8 cellular contexts compared by ENCODE assay signal in the genomic region with DNA sequence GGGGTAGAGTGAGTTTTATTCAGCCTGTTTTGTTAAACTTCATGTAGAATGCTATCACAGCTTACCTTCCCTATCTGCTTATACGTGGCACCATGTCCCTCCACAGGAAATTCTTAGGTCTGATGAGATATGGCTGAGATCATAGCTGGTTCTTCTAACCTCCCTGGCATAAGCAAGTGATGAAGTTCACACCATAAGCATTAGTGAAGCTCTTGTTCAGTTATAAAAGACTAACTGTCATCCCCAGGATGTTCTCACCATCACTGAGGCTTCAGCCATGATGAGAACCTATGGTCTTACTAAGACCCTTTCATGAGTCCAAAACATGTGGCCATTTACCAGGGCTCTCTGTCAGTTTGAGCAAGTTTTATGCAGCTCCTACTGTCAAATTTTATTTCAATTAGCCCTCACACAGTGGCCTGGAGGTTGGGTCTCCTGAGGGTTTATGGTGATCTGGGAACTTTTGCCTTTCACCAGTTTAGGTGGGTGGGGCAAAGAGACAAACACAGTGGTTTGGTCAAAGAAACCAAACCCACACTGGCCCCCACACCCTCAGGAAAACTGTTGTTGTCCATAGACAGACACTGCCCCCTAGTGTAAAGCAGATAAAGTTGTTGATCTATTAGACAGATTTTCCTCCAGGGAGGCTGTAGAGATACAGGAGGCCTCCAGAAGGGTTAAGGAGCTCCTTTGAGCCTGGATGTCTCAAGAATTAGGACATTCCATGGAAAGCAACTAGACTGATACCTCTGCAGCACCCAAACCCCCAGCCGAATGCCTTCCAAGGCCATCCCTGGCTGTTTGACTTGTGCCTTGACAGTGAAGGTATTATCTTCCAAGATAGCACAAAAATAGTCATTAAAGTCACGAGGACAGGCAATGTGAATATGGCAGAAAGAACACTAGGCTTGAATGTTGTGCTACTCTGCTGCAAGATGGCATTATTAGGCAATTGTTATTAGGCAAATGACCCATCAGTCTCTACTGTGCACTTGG. TPM values are rescaled to one million over a fixed set of nuclear protein-coding genes. Genes with fewer than 3 reads are reported as not detected.
DNase-seq lines count a peak whose midpoint lies in the region; ATAC-seq, FAIRE-seq and TF ChIP-seq lines count a peak whose summit lies in the region.

No MANE protein-coding gene starts in this region.

- H2AK5ac ChIP-seq in H1 (ENCODE audit: low read depth, low read length) (no peak overlapping the region), mesenchymal stem cell (ENCODE audit: low read length, severe bottlenecking) (no peak overlapping the region)

- 67% methylated on average over 3 of the region's 3 CpGs; no CpG with 5 or more reads in 1 of the 2 experiments for WGBS in H1 (ENCODE audit: extremely low coverage in 1 of 2, insufficient coverage in 1 of 2, insufficient read length in 1 of 2, insufficient replicate concordance in 2 of 2, low coverage in 1 of 2, low lambda C conversion rate in 2 of 2, missing lambda C conversion rate in 1 of 2), 2 experiments
- WGBS in mesenchymal stem cell: 73% methylated on average over 3 of the region's 3 CpGs

- no peak overlapping the region for H3K27ac ChIP-seq in H1 (ENCODE audit: low read depth, low read length)
- no peak overlapping the region for H3K27ac ChIP-seq in mesenchymal stem cell (ENCODE audit: low read length, poor library complexity, severe bottlenecking)

- H3K4me3 ChIP-seq in H1 (ENCODE audit: extremely low read depth in 1 of 4, insufficient read depth in 2 of 4, low read depth in 3 of 4, low read length in 4 of 4) (no peak overlapping the region), mesenchymal stem cell (ENCODE audit: insufficient read depth in 1 of 2, low read depth in 1 of 2, low read length in 2 of 2) (no peak overlapping the region)

- FAIRE-seq in H1 (lab: Jason Lieb, UNC): peak; percentile 86

- POLR2A ChIA-PET in H1 (lab: Charles Lee; ENCODE audit: partially characterized antibody): interaction anchor here (0.8 kb wide), 1 partner anchor 11 kb away, joined by 3 read pairs; no protein-coding TSS in a partner anchor

- H3K4ac ChIP-seq in H1 (replicated peaks; ENCODE audit: insufficient read length, low read depth, low read length) (no peak overlapping the region), mesenchymal stem cell (ENCODE audit: low read depth in 1 of 2, low read length in 2 of 2) (no peak overlapping the region)

- H2BK20ac ChIP-seq in H1 (ENCODE audit: low read length): no peak overlapping the region

- H4K5ac ChIP-seq in H1 (ENCODE audit: insufficient read length, low read depth, low read length): no peak overlapping the region

- no peak for ATAC-seq in HG02970 (IDR thresholded peaks at IDR 0.05; ENCODE audit: low FRiP score, unreplicated experiment)

- peak; percentile 24 to 28 for DNase-seq in activated T-cell treated with anti-CD3 and anti-CD28 coated beads, Interleukin-2, amount 50 U/mL, for 48 hours
- no peak for DNase-seq in activated T-cell treated with anti-CD3 and anti-CD28 coated beads for 4 hours
- peak; percentile 55 for DNase-seq in HT-29 (ENCODE audit: low spot score)
- DNase-seq in RPMI7951 (ENCODE audit: low read depth): peak; percentile 52
- DNase-seq in H1 (ENCODE audit: low read depth in 1 of 2, low spot score in 2 of 2): no peak
- peak; percentile 57 for DNase-seq in mesenchymal stem cell
- DNase-seq in stimulated activated CD4-positive, alpha-beta T cell treated with anti-CD3 and anti-CD28 coated beads, Interleukin-12 subunit alpha, Interleukin-12 subunit beta, amount 100 ng/mL, for 4 hours: no peak

- H4K8ac ChIP-seq in H1 (ENCODE audit: extremely low read depth, insufficient read depth, low read length) (no peak overlapping the region), mesenchymal stem cell (ENCODE audit: low read length) (no peak overlapping the region)

- peaks cover 0 to 19% (median 9%) of the 10 kb centered on the region in 4 experiments; a peak in 5 of 7 replicates for H3K4me1 ChIP-seq in H1 (replicated peaks in 1 of 4; ENCODE audit: control insufficient read depth in 3 of 4, insufficient read depth in 4 of 4, low read length in 3 of 4)
- peaks cover 12% of the 10 kb centered on the region for H3K4me1 ChIP-seq in mesenchymal stem cell (ENCODE audit: control insufficient read depth, insufficient read depth, low read depth, low read length)

- no peaks in the 10 kb centered on the region for H3K79me1 ChIP-seq in H1 (ENCODE audit: low read depth, low read length)
- peaks cover 10% of the 10 kb centered on the region for H3K79me1 ChIP-seq in mesenchymal stem cell (replicated peaks; ENCODE audit: low read length, poor library complexity, severe bottlenecking)

- H3K18ac ChIP-seq in H1 (ENCODE audit: extremely low read depth, low read length) (no peak overlapping the region), mesenchymal stem cell (ENCODE audit: low read depth in 1 of 2, low read length in 2 of 2) (no peak overlapping the region)

- TF ChIP-seq CTCF in H1 (IDR thresholded peaks at IDR 0.05; ENCODE audit: control extremely low read depth in 1 of 3, insufficient read depth in 1 of 3, low read depth in 1 of 3, low read length in 3 of 3): peak; percentile 16 to 82 (median 70)

- no peaks in the 10 kb centered on the region for H3K9me3 ChIP-seq in H1 (ENCODE audit: insufficient read depth in 2 of 2, low read depth in 1 of 2, low read length in 1 of 2)
- H3K9me3 ChIP-seq in mesenchymal stem cell (ENCODE audit: control insufficient read depth, low read length): no peaks in the 10 kb centered on the region

- H2BK120ac ChIP-seq in H1 (replicated peaks; ENCODE audit: low read depth, low read length) (no peak overlapping the region), mesenchymal stem cell (ENCODE audit: low read depth, low read length) (no peak overlapping the region)

- peaks cover 0 to 3% of the 10 kb centered on the region in 2 experiments; a peak in 1 of 4 replicates for H3K79me2 ChIP-seq in H1 (ENCODE audit: control insufficient read depth in 1 of 2, insufficient read depth in 2 of 2, low read length in 2 of 2)

- no peak for TF ChIP-seq EP300 in H1 (IDR thresholded peaks at IDR 0.05; ENCODE audit: borderline replicate concordance in 1 of 2, low read depth in 2 of 2, low read length in 2 of 2)

- H3K14ac ChIP-seq in H1 (ENCODE audit: insufficient read length) (no peak overlapping the region), mesenchymal stem cell (ENCODE audit: low read length in 2 of 2) (no peak overlapping the region)

- H3K23me2 ChIP-seq in H1 (ENCODE audit: low read depth, low read length): peaks cover 3% of the 10 kb centered on the region

- H2BK12ac ChIP-seq in H1 (ENCODE audit: low read depth, low read length): no peak overlapping the region
- H2BK12ac ChIP-seq in mesenchymal stem cell (ENCODE audit: low read length in 2 of 2): no peak overlapping the region

- CTCF ChIA-PET in H1 (lab: Charles Lee; ENCODE audit: partially characterized antibody): interaction anchor here (0.6 to 3.9 kb wide), 59 partner anchors 11 to 1422 kb away, joined by 3 to 30 read pairs (median 4); no protein-coding TSS in a partner anchor

- H3K9ac ChIP-seq in H1 (replicated peaks in 1 of 4; ENCODE audit: extremely low read depth in 1 of 4, low read depth in 3 of 4, low read length in 3 of 4) (no peak overlapping the region), mesenchymal stem cell (ENCODE audit: low read length) (peak overlapping the region; percentile 13)

- TF ChIP-seq POLR2A in H1 (IDR thresholded peaks at IDR 0.05; ENCODE audit: control extremely low read depth in 1 of 2, low read depth in 2 of 2, low read length in 2 of 2): no peak

- no peak overlapping the region for H3K4me2 ChIP-seq in H1 (ENCODE audit: insufficient read depth in 1 of 2, low read depth in 2 of 2, low read length in 2 of 2)
- H3K4me2 ChIP-seq in mesenchymal stem cell (ENCODE audit: low read length, poor library complexity, severe bottlenecking): no peak overlapping the region

- no peak overlapping the region for H3K56ac ChIP-seq in H1 (replicated peaks; ENCODE audit: insufficient read length, low read depth, low read length)

- no peak overlapping the region for H4K91ac ChIP-seq in H1 (replicated peaks; ENCODE audit: insufficient read length, low read length)
- no peak overlapping the region for H4K91ac ChIP-seq in mesenchymal stem cell (ENCODE audit: low read length)

- H2AFZ ChIP-seq in H1 (ENCODE audit: low read length) (no peak overlapping the region), mesenchymal stem cell (ENCODE audit: low read depth, low read length) (no peak overlapping the region)

- no peak overlapping the region for H2BK5ac ChIP-seq in H1 (ENCODE audit: low read depth, low read length)
- H2BK5ac ChIP-seq in mesenchymal stem cell (ENCODE audit: low read depth, low read length, poor library complexity, severe bottlenecking): no peak overlapping the region

- TF ChIP-seq RAD21 in H1 (IDR thresholded peaks at IDR 0.05 in 1 of 2, conservative IDR thresholded peaks at IDR 0.05 in 1 of 2; ENCODE audit: low read depth in 2 of 2, low read length in 2 of 2): peak; percentile 95 to 96

- no peaks in the 10 kb centered on the region for H3K36me3 ChIP-seq in H1 (ENCODE audit: control insufficient read depth in 2 of 4, insufficient read depth in 4 of 4, low read length in 3 of 4)
- peaks cover 0 to 13% of the 10 kb centered on the region in 2 experiments for H3K36me3 ChIP-seq in mesenchymal stem cell (ENCODE audit: control insufficient read depth in 1 of 2, insufficient read depth in 2 of 2, low read depth in 1 of 2, low read length in 2 of 2)

- H3K27me3 ChIP-seq in H1 (replicated peaks in 1 of 4; ENCODE audit: control insufficient read depth in 3 of 4, extremely low read depth in 1 of 4, insufficient read depth in 3 of 4, low read length in 3 of 4) (no peaks in the 10 kb centered on the region), mesenchymal stem cell (ENCODE audit: control insufficient read depth in 1 of 2, insufficient read depth in 1 of 2, low read length in 2 of 2) (no peaks in the 10 kb centered on the region)

- H3K23ac ChIP-seq in H1 (ENCODE audit: insufficient read length) (no peak overlapping the region), mesenchymal stem cell (ENCODE audit: low read length in 2 of 2) (no peak overlapping the region)

- H2BK15ac ChIP-seq in H1 (ENCODE audit: low read length): no peak overlapping the region
- H2BK15ac ChIP-seq in mesenchymal stem cell (ENCODE audit: low read depth, poor library complexity, severe bottlenecking): no peak overlapping the region

- no peaks in the 10 kb centered on the region for H4K20me1 ChIP-seq in H1 (replicated peaks in 1 of 2; ENCODE audit: control insufficient read depth in 1 of 2, insufficient read depth in 2 of 2, low read length in 2 of 2)

RNA-seq across cellular contexts. Expression of a gene that starts 5.0 kb away (rescaled TPM):
- total RNA-seq in HT-29 (2014; rRNA removed; shearing (Covaris generic)): 0.08 TPM in 1 of 2 replicates, not detected in the other
- total RNA-seq in RPMI7951 (2014; rRNA removed; shearing (Covaris generic)): 0.20 and 0.60 TPM in 2 replicates
- total RNA-seq in H1 (2021; fragmentation: NEBNext Ultra II Directional; extraction: Animal tissue kit (Norgen Biotek cat#: 25700)): 3.3 and 3.7 TPM in 2 replicates
- 2.1 and 3.2 TPM in 2 replicates for polyA plus RNA-seq in H1 (2011; rRNA removed)
- polyA plus RNA-seq in H1 (2011; cell fraction: cytosol; rRNA removed): 2.9 TPM
- polyA plus RNA-seq in H1 (2011; cell fraction: nucleus; rRNA removed): 5.7 TPM
- polyA plus RNA-seq in H1 (2012, experiment 1 of 2): 1.9 to 3.0 TPM (median 2.5 TPM) in 4 replicates
- polyA plus RNA-seq in H1 (2012, experiment 2 of 2): 0.34 TPM
- polyA plus RNA-seq in H1 (2013, experiment 1 of 2): 2.2 TPM
- polyA plus RNA-seq in H1 (2013, experiment 2 of 2): 1.9 TPM
- 7.3 and 9.6 TPM in 2 replicates for polyA minus RNA-seq in H1 (2011; rRNA and poly(A)+ RNA removed)
- 2.4 TPM for polyA minus RNA-seq in H1 (2011; cell fraction: cytosol; rRNA and poly(A)+ RNA removed)
- polyA minus RNA-seq in H1 (2011; cell fraction: nucleus; rRNA and poly(A)+ RNA removed): 20.1 TPM
- 1.4 TPM for polyA plus RNA-seq in mesenchymal stem cell (2013, experiment 1 of 2)
- polyA plus RNA-seq in mesenchymal stem cell (2013, experiment 2 of 2): 1.6 TPM

Comparison
In these comparisons a context has a peak if more than half of its experiments do, and no peak if none do; other contexts are left out.
1. DNase-seq: peak in activated T-cell treated with anti-CD3 and anti-CD28 coated beads, Interleukin-2, amount 50 U/mL, for 48 hours (2 of 2), HT-29 (single experiment), RPMI7951 (single experiment) and mesenchymal stem cell (single experiment); none in activated T-cell treated with anti-CD3 and anti-CD28 coated beads for 4 hours (single experiment), H1 (0 of 2) and stimulated activated CD4-positive, alpha-beta T cell treated with anti-CD3 and anti-CD28 coated beads, Interleukin-12 subunit alpha, Interleukin-12 subunit beta, amount 100 ng/mL, for 4 hours (single experiment).